In the genomic region with DNA sequence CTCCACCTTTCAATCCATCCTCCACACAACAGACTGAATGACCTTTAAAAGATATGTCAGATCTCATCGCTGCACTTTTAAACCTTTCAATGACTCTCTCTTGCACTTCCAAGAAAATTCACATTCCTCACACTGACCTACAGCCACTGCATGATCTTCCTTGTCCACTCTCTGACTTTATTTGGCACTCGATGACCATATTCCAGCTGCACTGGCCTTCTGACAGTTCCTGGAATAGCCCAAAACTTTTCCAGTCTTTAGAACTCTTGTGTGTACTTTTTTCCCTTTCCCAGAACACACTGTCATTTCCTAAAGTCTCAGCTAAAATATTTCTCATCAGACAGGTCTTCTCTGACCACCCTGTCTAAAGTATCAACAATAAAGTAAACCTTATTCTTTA, we compare ENCODE assay signal across 23 cellular contexts.
DNase-seq lines count a peak whose midpoint lies in the region; ATAC-seq and TF ChIP-seq lines count a peak whose summit lies in the region.
"Had no signal": no experiment of that assay in that cellular context is flagged by ENCODE, and none has a peak within 500 bp of the region (broad histone marks: within the 10 kb centered on the region; RNA-seq: fewer than 3 reads in every experiment).

No MANE protein-coding gene starts in this region.

- no peak overlapping the region for H3K56ac ChIP-seq in mesendoderm (ENCODE audit: low read length)

- peaks cover 4% of the 10 kb centered on the region for H3K9me3 Mint-ChIP-seq in activated naive CD8-positive, alpha-beta T cell treated with anti-CD3 and anti-CD28 coated beads, Interleukin-2, amount 50 U/mL, for 24 hours
- H3K9me3 Mint-ChIP-seq in activated naive CD8-positive, alpha-beta T cell treated with anti-CD3 and anti-CD28 coated beads for 36 hours: peaks cover 2% of the 10 kb centered on the region
- no peaks in the 10 kb centered on the region for H3K9me3 Mint-ChIP-seq in progenitor cell of endocrine pancreas (ENCODE audit: low read depth)
- H3K9me3 Mint-ChIP-seq: CD4-positive, CD25-positive, alpha-beta regulatory T cell; CD8-positive, alpha-beta memory T cell had no signal

- no peak overlapping the region for H4K8ac ChIP-seq in mesendoderm (ENCODE audit: low read depth, low read length)

- H4K5ac ChIP-seq in mesendoderm (ENCODE audit: low read length): no peak overlapping the region

- H3K27ac ChIP-seq in fibroblast of lung (ENCODE audit: insufficient read depth, low read length) (no peak overlapping the region), mesendoderm (ENCODE audit: low read depth, low read length) (no peak overlapping the region), esophagus squamous epithelium (no peak overlapping the region)
- H3K27ac ChIP-seq: 22Rv1, A549, BLaER1 had no signal

- no peak overlapping the region for H2AK5ac ChIP-seq in mesendoderm (ENCODE audit: low read length)

- no peak overlapping the region for H3K23ac ChIP-seq in mesendoderm (ENCODE audit: low read length)

- DNase-seq in activated naive CD8-positive, alpha-beta T cell treated with anti-CD3 and anti-CD28 coated beads, Interleukin-2, amount 50 U/mL, for 24 hours: no peak
- DNase-seq in activated naive CD8-positive, alpha-beta T cell treated with anti-CD3 and anti-CD28 coated beads for 36 hours: no peak
- DNase-seq in fibroblast of lung (ENCODE audit: low read depth in 2 of 2) (no peak), mesendoderm (no peak), progenitor cell of endocrine pancreas (ENCODE audit: low spot score, unreplicated experiment) (no peak), esophagus squamous epithelium (lab: John Stamatoyannopoulos, UW) (no peak)
- DNase-seq: AML-193; BE2C; C1 segment of cervical spinal cord; CD4-positive, alpha-beta memory T cell; CD4-positive, CD25-positive, alpha-beta regulatory T cell; CD8-positive, alpha-beta memory T cell; COR-L47; DMS 273 treated with DMSO at 0.1 percent for 48 hours; DMS153; DMS79 treated with DMSO at 0.1 percent for 48 hours; GF-D8 had no signal

- peak overlapping the region; percentile 15 for H3K27ac Mint-ChIP-seq in activated naive CD8-positive, alpha-beta T cell treated with anti-CD3 and anti-CD28 coated beads, Interleukin-2, amount 50 U/mL, for 24 hours
- no peak overlapping the region for H3K27ac Mint-ChIP-seq in activated naive CD8-positive, alpha-beta T cell treated with anti-CD3 and anti-CD28 coated beads for 36 hours
- H3K27ac Mint-ChIP-seq in progenitor cell of endocrine pancreas: peak overlapping the region; percentile 25
- H3K27ac Mint-ChIP-seq: CD4-positive, alpha-beta memory T cell; CD4-positive, CD25-positive, alpha-beta regulatory T cell had no signal

- ATAC-seq in activated naive CD8-positive, alpha-beta T cell treated with anti-CD3 and anti-CD28 coated beads, Interleukin-2, amount 50 U/mL, for 24 hours: no peak
- ATAC-seq in HG03159 (IDR thresholded peaks at IDR 0.05; ENCODE audit: unreplicated experiment) (no peak), HG03196 (IDR thresholded peaks at IDR 0.05; ENCODE audit: unreplicated experiment) (no peak)
- ATAC-seq: A549 had no signal

- H3K4me1 ChIP-seq in fibroblast of lung (ENCODE audit: control insufficient read depth, extremely low read depth, insufficient read depth, low read length) (no peaks in the 10 kb centered on the region), mesendoderm (ENCODE audit: control insufficient read depth, low read depth, low read length) (no peaks in the 10 kb centered on the region), esophagus squamous epithelium (peaks cover 0 to 7% (median 0%) of the 10 kb centered on the region in 3 donors)
- H3K4me1 ChIP-seq: A549, BE2C, BLaER1 had no signal

- peaks cover 9% of the 10 kb centered on the region for H3K4me1 Mint-ChIP-seq in activated naive CD8-positive, alpha-beta T cell treated with anti-CD3 and anti-CD28 coated beads, Interleukin-2, amount 50 U/mL, for 24 hours
- H3K4me1 Mint-ChIP-seq in activated naive CD8-positive, alpha-beta T cell treated with anti-CD3 and anti-CD28 coated beads for 36 hours: peaks cover 8% of the 10 kb centered on the region
- peaks cover 2% of the 10 kb centered on the region for H3K4me1 Mint-ChIP-seq in progenitor cell of endocrine pancreas (ENCODE audit: low read depth)

- H3K36me3 ChIP-seq in fibroblast of lung (ENCODE audit: control insufficient read depth, insufficient read depth, low read length) (no peaks in the 10 kb centered on the region), mesendoderm (ENCODE audit: control insufficient read depth, insufficient read depth, low read length) (no peaks in the 10 kb centered on the region), esophagus squamous epithelium (no peaks in the 10 kb centered on the region)
- H3K36me3 ChIP-seq: BE2C, BLaER1 had no signal

- H3K9me3 ChIP-seq in fibroblast of lung (ENCODE audit: control insufficient read depth, insufficient read depth, low read depth, low read length) (no peaks in the 10 kb centered on the region), esophagus squamous epithelium (no peaks in the 10 kb centered on the region)
- H3K9me3 ChIP-seq: A549, BE2C, BLaER1 had no signal

- no peak overlapping the region for H2BK15ac ChIP-seq in mesendoderm (replicated peaks; ENCODE audit: low read depth)

- H3K4me3 ChIP-seq in fibroblast of lung (replicated peaks in 1 of 4; ENCODE audit: control extremely low read depth in 1 of 4, insufficient read depth in 1 of 4, low read depth in 3 of 4, low read length in 4 of 4): no peak overlapping the region
- H3K4me3 ChIP-seq in mesendoderm (ENCODE audit: low read length): no peak overlapping the region
- H3K4me3 ChIP-seq in esophagus squamous epithelium: no peak overlapping the region
- H3K4me3 ChIP-seq: A549, BLaER1 had no signal

- no peaks in the 10 kb centered on the region for H3K27me3 ChIP-seq in fibroblast of lung (ENCODE audit: control insufficient read depth, insufficient read depth, low read length)
- no peaks in the 10 kb centered on the region for H3K27me3 ChIP-seq in mesendoderm (ENCODE audit: insufficient read depth, low read length, poor library complexity)
- peaks cover 0 to 4% (median 0%) of the 10 kb centered on the region in 4 donors for H3K27me3 ChIP-seq in esophagus squamous epithelium
- H3K27me3 ChIP-seq: BE2C, BLaER1 had no signal

- H3K9ac ChIP-seq in fibroblast of lung (ENCODE audit: insufficient read depth, low read length) (no peak overlapping the region), mesendoderm (ENCODE audit: low read length) (no peak overlapping the region)
- H3K9ac ChIP-seq: BLaER1 had no signal

- TF ChIP-seq CTCF in fibroblast of lung (conservative IDR thresholded peaks at IDR 0.05 in 1 of 2, IDR thresholded peaks at IDR 0.05 in 1 of 2; ENCODE audit: low read depth in 1 of 2, low read length in 2 of 2) (no peak), progenitor cell of endocrine pancreas (IDR thresholded peaks at IDR 0.05; ENCODE audit: unreplicated experiment) (no peak), esophagus squamous epithelium (IDR thresholded peaks at IDR 0.05) (no peak)

- no peaks in the 10 kb centered on the region for H4K20me1 ChIP-seq in fibroblast of lung (ENCODE audit: control insufficient read depth, extremely low read depth, insufficient read depth, low read length)
- H4K20me1 ChIP-seq: BLaER1 had no signal

- H2BK120ac ChIP-seq in mesendoderm (ENCODE audit: low read depth, low read length): peak overlapping the region; percentile 45

- H3K4ac ChIP-seq in mesendoderm (ENCODE audit: low read depth, low read length): no peak overlapping the region

- H3K18ac ChIP-seq in mesendoderm (ENCODE audit: low read length): no peak overlapping the region

- H3K27me3 Mint-ChIP-seq in activated naive CD8-positive, alpha-beta T cell treated with anti-CD3 and anti-CD28 coated beads, Interleukin-2, amount 50 U/mL, for 24 hours: peaks cover 2% of the 10 kb centered on the region
- no peaks in the 10 kb centered on the region for H3K27me3 Mint-ChIP-seq in activated naive CD8-positive, alpha-beta T cell treated with anti-CD3 and anti-CD28 coated beads for 36 hours
- H3K27me3 Mint-ChIP-seq in progenitor cell of endocrine pancreas: no peaks in the 10 kb centered on the region

- intact Hi-C loops in esophagus squamous epithelium (cut with DNase I): no loop called here

- H2AFZ ChIP-seq in fibroblast of lung (ENCODE audit: low read length): peak overlapping the region; percentile 20

- H3K36me3 Mint-ChIP-seq in activated naive CD8-positive, alpha-beta T cell treated with anti-CD3 and anti-CD28 coated beads, Interleukin-2, amount 50 U/mL, for 24 hours (ENCODE audit: low read depth): no peaks in the 10 kb centered on the region
- no peaks in the 10 kb centered on the region for H3K36me3 Mint-ChIP-seq in activated naive CD8-positive, alpha-beta T cell treated with anti-CD3 and anti-CD28 coated beads for 36 hours
- no peaks in the 10 kb centered on the region for H3K36me3 Mint-ChIP-seq in progenitor cell of endocrine pancreas (ENCODE audit: insufficient read depth)
- H3K36me3 Mint-ChIP-seq: CD14-positive monocyte; CD4-positive, alpha-beta memory T cell; CD4-positive, CD25-positive, alpha-beta regulatory T cell; CD8-positive, alpha-beta memory T cell had no signal

- no peak overlapping the region for H3K4me3 Mint-ChIP-seq in activated naive CD8-positive, alpha-beta T cell treated with anti-CD3 and anti-CD28 coated beads, Interleukin-2, amount 50 U/mL, for 24 hours
- no peak overlapping the region for H3K4me3 Mint-ChIP-seq in activated naive CD8-positive, alpha-beta T cell treated with anti-CD3 and anti-CD28 coated beads for 36 hours
- no peak overlapping the region for H3K4me3 Mint-ChIP-seq in progenitor cell of endocrine pancreas (ENCODE audit: low read depth)
- H3K4me3 Mint-ChIP-seq: CD14-positive monocyte; CD4-positive, alpha-beta memory T cell; CD4-positive, CD25-positive, alpha-beta regulatory T cell; CD8-positive, alpha-beta memory T cell had no signal

- no peak overlapping the region for H2BK5ac ChIP-seq in mesendoderm (ENCODE audit: low read length)

- no CpG with 5 or more reads among the region's 2 CpGs for WGBS in mesendoderm (ENCODE audit: extremely low coverage, insufficient coverage, low lambda C conversion rate)
- WGBS in esophagus squamous epithelium, 2 donors: 56 to 78% methylated on average over 2 of the region's 2 CpGs

- no peaks in the 10 kb centered on the region for H3K79me2 ChIP-seq in fibroblast of lung (ENCODE audit: control insufficient read depth, insufficient read depth, low read length)
- H3K79me2 ChIP-seq in mesendoderm (ENCODE audit: control insufficient read depth, insufficient read depth, low read length): no peaks in the 10 kb centered on the region

- no peaks in the 10 kb centered on the region for H3K79me1 ChIP-seq in mesendoderm (ENCODE audit: low read length)

- H3K4me2 ChIP-seq in fibroblast of lung (ENCODE audit: extremely low read depth, insufficient read depth, low read length): no peak overlapping the region
- no peak overlapping the region for H3K4me2 ChIP-seq in mesendoderm (ENCODE audit: low read length)
- H3K4me2 ChIP-seq: A549, BLaER1 had no signal

- no peak for TF ChIP-seq POLR2A in esophagus squamous epithelium (IDR thresholded peaks at IDR 0.05)
